13 cellular contexts compared by ENCODE assay signal in the genomic region with DNA sequence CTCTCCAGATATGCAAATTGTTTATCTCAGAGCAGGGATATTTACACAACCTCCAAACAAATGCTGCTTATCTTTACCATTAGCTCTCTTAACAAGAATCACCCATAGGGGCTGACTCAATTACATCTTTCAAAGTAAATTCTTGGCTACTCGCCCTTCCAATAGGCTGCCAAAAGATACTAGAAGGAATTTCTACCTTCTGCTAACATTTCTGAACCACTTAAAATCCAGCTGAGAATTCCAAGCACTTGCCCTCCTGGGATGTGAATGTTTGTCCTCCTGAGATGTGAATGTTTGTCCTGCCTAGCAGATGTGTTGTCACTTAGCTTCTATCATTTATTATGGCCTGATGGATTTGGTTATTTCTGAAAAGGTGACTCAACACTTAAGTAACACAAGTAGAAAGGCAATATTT.
DNase-seq lines count a peak whose midpoint lies in the region; ATAC-seq and TF ChIP-seq lines count a peak whose summit lies in the region.
"Had no signal": no experiment of that assay in that cellular context is flagged by ENCODE, and none has a peak within 500 bp of the region (broad histone marks: within the 10 kb centered on the region; RNA-seq: fewer than 3 reads in every experiment).

No MANE protein-coding gene starts in this region.

- H3K36me3 ChIP-seq in H7 (replicated peaks; ENCODE audit: control insufficient read depth, insufficient read depth, low read length) (no peaks in the 10 kb centered on the region), upper lobe of right lung (no peaks in the 10 kb centered on the region)

- H3K4me1 ChIP-seq in upper lobe of right lung: no peaks in the 10 kb centered on the region

- peak; percentile 11 for DNase-seq in H7
- no peak for DNase-seq in WTC11 (ENCODE audit: low spot score)
- peak; percentile 59 for DNase-seq in iPS DF 19.7 (ENCODE audit: low read depth, low spot score)
- DNase-seq in upper lobe of right lung: no peak
- no peak for DNase-seq in hippocampal formation (lab: John Stamatoyannopoulos, UW)
- DNase-seq in stimulated activated CD4-positive, alpha-beta T cell treated with anti-CD3 and anti-CD28 coated beads, Interleukin-15, amount 100 ng/mL, for 24 hours: no peak
- DNase-seq: activated CD8-positive, alpha-beta memory T cell treated with anti-CD3 and anti-CD28 coated beads for 24 hours; activated naive CD8-positive, alpha-beta T cell treated with anti-CD3 and anti-CD28 coated beads for 36 hours; NCI-H187 treated with DMSO at 0.1 percent for 48 hours; PC-3 had no signal

- POLR2A ChIA-PET in WTC11 (lab: Charles Lee): no interaction called here

- peaks cover 44% of the 10 kb centered on the region for H3K4me1 Mint-ChIP-seq in WTC11
- H3K4me1 Mint-ChIP-seq: activated naive CD8-positive, alpha-beta T cell treated with anti-CD3 and anti-CD28 coated beads for 36 hours; stimulated activated effector memory CD8-positive, alpha-beta T cell treated with anti-CD3 and anti-CD28 coated beads, Interleukin-12 subunit alpha, Interleukin-12 subunit beta, amount 100 ng/mL, for 72 hours had no signal

- ATAC-seq in WTC11: peak; percentile 94
- peak; percentile 25 for ATAC-seq in upper lobe of right lung
- ATAC-seq in GM19452 (IDR thresholded peaks at IDR 0.05; ENCODE audit: unreplicated experiment): no peak
- ATAC-seq: PC-3; stimulated activated effector memory CD8-positive, alpha-beta T cell treated with anti-CD3 and anti-CD28 coated beads, Interleukin-12 subunit alpha, Interleukin-12 subunit beta, amount 100 ng/mL, for 72 hours had no signal

- CTCF ChIA-PET in WTC11 (lab: Charles Lee): interaction anchor here (1.1 to 1.6 kb wide), 2 partner anchors 27 to 338 kb away, joined by 4 to 13 read pairs; no protein-coding TSS in a partner anchor

- 0 out of 2 replicates have a peak overlapping the region, but pooled peaks have one; percentile 11 for H3K4me3 Mint-ChIP-seq in WTC11
- H3K4me3 Mint-ChIP-seq: activated naive CD8-positive, alpha-beta T cell treated with anti-CD3 and anti-CD28 coated beads for 36 hours; nephron; stimulated activated effector memory CD8-positive, alpha-beta T cell treated with anti-CD3 and anti-CD28 coated beads, Interleukin-12 subunit alpha, Interleukin-12 subunit beta, amount 100 ng/mL, for 72 hours had no signal

- TF ChIP-seq CTCF in WTC11 (IDR thresholded peaks at IDR 0.05): no peak
- TF ChIP-seq CTCF in upper lobe of right lung (IDR thresholded peaks at IDR 0.05): no peak

- H3K27me3 ChIP-seq in H7 (ENCODE audit: control insufficient read depth, insufficient read depth, low read length): no peaks in the 10 kb centered on the region
- no peaks in the 10 kb centered on the region for H3K27me3 ChIP-seq in upper lobe of right lung

- H3K36me3 Mint-ChIP-seq in WTC11: peaks cover 28% of the 10 kb centered on the region
- H3K36me3 Mint-ChIP-seq: activated naive CD8-positive, alpha-beta T cell treated with anti-CD3 and anti-CD28 coated beads for 36 hours; stimulated activated effector memory CD8-positive, alpha-beta T cell treated with anti-CD3 and anti-CD28 coated beads, Interleukin-12 subunit alpha, Interleukin-12 subunit beta, amount 100 ng/mL, for 72 hours had no signal

- H3K27ac ChIP-seq in upper lobe of right lung: no peak overlapping the region

- peaks cover 30% of the 10 kb centered on the region for H3K9me3 Mint-ChIP-seq in WTC11

- H3K9me3 ChIP-seq in upper lobe of right lung: no peaks in the 10 kb centered on the region

- peak overlapping the region; percentile 93 for H3K27ac Mint-ChIP-seq in WTC11
- H3K27ac Mint-ChIP-seq: activated naive CD8-positive, alpha-beta T cell treated with anti-CD3 and anti-CD28 coated beads for 36 hours; stimulated activated effector memory CD8-positive, alpha-beta T cell treated with anti-CD3 and anti-CD28 coated beads, Interleukin-12 subunit alpha, Interleukin-12 subunit beta, amount 100 ng/mL, for 72 hours had no signal

- intact Hi-C loops in upper lobe of right lung (cut with DNase I): no loop called here

- H3K4me3 ChIP-seq in H7 (ENCODE audit: insufficient read depth, low read depth, low read length) (no peak overlapping the region), upper lobe of right lung (no peak overlapping the region)

- no peaks in the 10 kb centered on the region; the same call in 1 of the 2 replicates for H3K27me3 Mint-ChIP-seq in WTC11 (ENCODE audit: low read depth)
- H3K27me3 Mint-ChIP-seq: activated naive CD8-positive, alpha-beta T cell treated with anti-CD3 and anti-CD28 coated beads for 36 hours had no signal

TF ChIP-seq in WTC11, 78 proteins besides CTCF, POLR2A, EP300 and RAD21:
- TF ChIP-seq KAT7 (CRISPR knock-in tag; IDR thresholded peaks at IDR 0.05; ENCODE audit: borderline replicate concordance) (no peak), JAZF1 (CRISPR knock-in tag; IDR thresholded peaks at IDR 0.05) (no peak), NFYB (CRISPR knock-in tag; conservative IDR thresholded peaks at IDR 0.05; ENCODE audit: low read depth) (no peak), ZNF219 (CRISPR knock-in tag; IDR thresholded peaks at IDR 0.05; ENCODE audit: borderline replicate concordance) (no peak), RELA (CRISPR knock-in tag; IDR thresholded peaks at IDR 0.05; ENCODE audit: borderline replicate concordance) (no peak), TEAD1 (CRISPR knock-in tag; IDR thresholded peaks at IDR 0.05) (peak; percentile 65; the same call in 1 of the 2 replicates)

Comparison
In these comparisons a context has a peak if more than half of its experiments do, and no peak if none do; other contexts are left out.
1. DNase-seq: peak in H7 (single experiment) and iPS DF 19.7 (single experiment); none in WTC11 (single experiment), upper lobe of right lung (single experiment), hippocampal formation (0 of 2) and stimulated activated CD4-positive, alpha-beta T cell treated with anti-CD3 and anti-CD28 coated beads, Interleukin-15, amount 100 ng/mL, for 24 hours (single experiment).